22 cellular contexts compared by ENCODE assay signal in the genomic region with DNA sequence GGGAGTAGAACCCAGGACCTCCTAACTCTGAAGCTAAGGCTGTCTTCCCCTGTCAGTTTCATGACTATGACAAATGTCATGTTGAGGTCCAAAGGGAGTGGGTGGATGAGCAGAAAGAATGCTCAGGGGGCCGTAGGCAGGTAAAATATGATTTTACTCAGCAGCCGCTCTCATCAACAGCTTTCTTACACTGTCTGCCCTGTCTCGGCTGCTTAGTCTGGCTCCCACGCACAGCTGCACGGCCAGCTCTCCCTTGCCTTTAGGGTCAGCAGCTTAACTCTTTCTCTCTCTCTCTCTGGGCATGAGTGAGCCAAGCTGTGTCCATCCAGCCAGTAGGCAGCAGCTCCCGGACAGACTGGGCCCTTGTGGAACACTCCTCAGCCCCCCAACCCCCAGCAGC.
"Had no signal": no experiment of that assay in that cellular context is flagged by ENCODE, and none has a peak within 500 bp of the region (broad histone marks: within the 10 kb centered on the region; RNA-seq: fewer than 3 reads in every experiment).

No MANE protein-coding gene starts in this region.

- DNase-seq: effector memory CD8-positive, alpha-beta T cell; foreskin keratinocyte; immature natural killer cell; left cardiac atrium; left ventricle myocardium superior; mesenchymal stem cell; midbrain; spleen; stimulated activated CD4-positive, alpha-beta T cell treated with anti-CD3 and anti-CD28 coated beads, Interleukin-15, amount 100 ng/mL, for 24 hours; stimulated activated CD4-positive, alpha-beta T cell treated with anti-CD3 and anti-CD28 coated beads, Interleukin-1b, Interleukin-23, amount 100 ng/mL, for 48 hours; stimulated activated CD4-positive, alpha-beta T cell treated with anti-CD3 and anti-CD28 coated beads, Interleukin-4, amount 100 ng/mL, for 24 hours; upper lobe of right lung had no signal

- H3K4me3 Mint-ChIP-seq: effector memory CD8-positive, alpha-beta T cell; immature natural killer cell; natural killer cell treated with Interleukin-12 subunit alpha and Interleukin-12 subunit beta and Interleukin-15 and Interleukin-18, amount 100 ng/mL, for 72 hours; stimulated activated memory B cell treated with anti-CD40 and anti-IgM and Interleukin-4, amounts not matched to agents 10 μg/mL and 1 μg/mL and 100 μg/mL, for 72 hours; stimulated activated naive CD8-positive, alpha-beta T cell treated with anti-CD3 and anti-CD28 coated beads, Interleukin-15, Interleukin-2, amounts not matched to agents 100 ng/mL and 50 ng/mL, for 24 hours had no signal

- H3K27me3 ChIP-seq: ovary, right atrium auricular region, tibial nerve, upper lobe of right lung, vagina had no signal

- H3K9me3 Mint-ChIP-seq: effector memory CD8-positive, alpha-beta T cell; immature natural killer cell; natural killer cell treated with Interleukin-12 subunit alpha and Interleukin-12 subunit beta and Interleukin-15 and Interleukin-18, amount 100 ng/mL, for 72 hours; stimulated activated memory B cell treated with anti-CD40 and anti-IgM and Interleukin-4, amounts not matched to agents 10 μg/mL and 1 μg/mL and 100 μg/mL, for 72 hours; stimulated activated naive CD8-positive, alpha-beta T cell treated with anti-CD3 and anti-CD28 coated beads, Interleukin-15, Interleukin-2, amounts not matched to agents 100 ng/mL and 50 ng/mL, for 24 hours had no signal

- H3K4me3 ChIP-seq: esophagus muscularis mucosa, lung, ovary, right atrium auricular region, spleen, tibial nerve, upper lobe of right lung, vagina had no signal

- ATAC-seq: effector memory CD8-positive, alpha-beta T cell; foreskin keratinocyte; left cardiac atrium; left ventricle myocardium superior; stimulated activated memory B cell treated with anti-CD40 and anti-IgM and Interleukin-4, amounts not matched to agents 10 μg/mL and 1 μg/mL and 100 μg/mL, for 72 hours; upper lobe of right lung had no signal

- H3K36me3 Mint-ChIP-seq: stimulated activated memory B cell treated with anti-CD40 and anti-IgM and Interleukin-4, amounts not matched to agents 10 μg/mL and 1 μg/mL and 100 μg/mL, for 72 hours had no signal

- H3K27ac Mint-ChIP-seq: effector memory CD8-positive, alpha-beta T cell; immature natural killer cell; natural killer cell treated with Interleukin-12 subunit alpha and Interleukin-12 subunit beta and Interleukin-15 and Interleukin-18, amount 100 ng/mL, for 72 hours; stimulated activated memory B cell treated with anti-CD40 and anti-IgM and Interleukin-4, amounts not matched to agents 10 μg/mL and 1 μg/mL and 100 μg/mL, for 72 hours; stimulated activated naive CD8-positive, alpha-beta T cell treated with anti-CD3 and anti-CD28 coated beads, Interleukin-15, Interleukin-2, amounts not matched to agents 100 ng/mL and 50 ng/mL, for 24 hours had no signal

- H3K27ac ChIP-seq: epithelial cell of prostate, esophagus muscularis mucosa, foreskin keratinocyte, ovary, right atrium auricular region, spleen, tibial nerve, upper lobe of right lung, vagina had no signal
